8 cellular contexts compared by ENCODE assay signal in genomic region chr4:122764808-122765189, GRCh38. TPM values are rescaled to one million over a fixed set of nuclear protein-coding genes. Genes with fewer than 3 reads are reported as not detected.
DNase-seq lines count a peak whose midpoint lies in the region; ATAC-seq and TF ChIP-seq lines count a peak whose summit lies in the region.

No MANE protein-coding gene starts in this region.

- no peaks in the 10 kb centered on the region for H3K36me3 ChIP-seq in KMS-11 (ENCODE audit: insufficient read depth)

- ATAC-seq in GM21717 (IDR thresholded peaks at IDR 0.05; ENCODE audit: unreplicated experiment) (peak; percentile 92), esophagus mucosa (peak; percentile 66)

- H3K9ac ChIP-seq in KMS-11, result no peak overlapping the region

- H4K20me1 ChIP-seq in KMS-11 (ENCODE audit: insufficient read depth), result no peaks in the 10 kb centered on the region

- no peak overlapping the region for H3K27ac ChIP-seq in KMS-11

- 0 out of 2 replicates have a peak overlapping the region, but pooled peaks have one; percentile 4 for H2AFZ ChIP-seq in KMS-11 (ENCODE audit: low read depth)

- TF ChIP-seq CTCF in GM10248 (IDR thresholded peaks at IDR 0.05; ENCODE audit: control extremely low read depth, extremely low read depth, low read depth, missing control alignments) (no peak), KMS-11 (conservative IDR thresholded peaks at IDR 0.05; ENCODE audit: low read depth, low read length) (no peak), type B pancreatic cell (conservative IDR thresholded peaks at IDR 0.05) (no peak)

- CTCF ChIA-PET in GM10248 (lab: Yijun Ruan, JAX), result interaction anchor here (1.5 kb wide), 1 partner anchor 149 kb away, joined by 4 read pairs; no protein-coding TSS in a partner anchor

- H3K79me2 ChIP-seq in KMS-11 (ENCODE audit: insufficient read depth, low read depth), result no peaks in the 10 kb centered on the region

- no peaks in the 10 kb centered on the region for H3K4me1 Mint-ChIP-seq in type B pancreatic cell (ENCODE audit: unreplicated experiment)

- no peaks in the 10 kb centered on the region for H3K27me3 Mint-ChIP-seq in type B pancreatic cell

- POLR2A ChIA-PET in GM10248 (lab: Yijun Ruan, JAX), result no interaction called here

- no peak overlapping the region for H3K27ac Mint-ChIP-seq in type B pancreatic cell

- no peak overlapping the region; the same call in 1 of the 2 replicates for H3K4me2 ChIP-seq in KMS-11

- H3K9me3 Mint-ChIP-seq in type B pancreatic cell, result no peaks in the 10 kb centered on the region

- DNase-seq in GM10248 (ENCODE audit: extremely low spot score), result peak; percentile 16
- DNase-seq in type B pancreatic cell (ENCODE audit: extremely low spot score, unreplicated experiment), result no peak
- no peak for DNase-seq in NCI-H187 treated with DMSO at 0.1 percent for 48 hours (lab: John Stamatoyannopoulos, UW)
- DNase-seq in activated CD4-positive, CD25-positive, alpha-beta regulatory T cell (lab: John Stamatoyannopoulos, UW), result no peak
- DNase-seq in COR-L47 (lab: John Stamatoyannopoulos, UW), result no peak

- no peak overlapping the region for H3K4me3 ChIP-seq in KMS-11 (IDR thresholded peaks at IDR 0.05; ENCODE audit: insufficient read depth, low read depth, low read length)

- H3K36me3 Mint-ChIP-seq in type B pancreatic cell, result no peaks in the 10 kb centered on the region

- H3K4me1 ChIP-seq in KMS-11 (ENCODE audit: low read depth, poor library complexity, severe bottlenecking), result peaks cover 17% of the 10 kb centered on the region

- H3K4me3 Mint-ChIP-seq in type B pancreatic cell, result no peak overlapping the region

- H3K27me3 ChIP-seq in KMS-11 (ENCODE audit: insufficient read depth, low read depth), result no peaks in the 10 kb centered on the region

RNA-seq across cellular contexts. Expression of gene BBS12, which starts 32.3 kb away (rescaled TPM):
- total RNA-seq in esophagus mucosa (1.00 TPM), type B pancreatic cell (ENCODE audit: low replicate concordance) (3.8 and 4.5 TPM in 2 replicates)
